ENCODE assay signal across 13 cellular contexts in the genomic region with DNA sequence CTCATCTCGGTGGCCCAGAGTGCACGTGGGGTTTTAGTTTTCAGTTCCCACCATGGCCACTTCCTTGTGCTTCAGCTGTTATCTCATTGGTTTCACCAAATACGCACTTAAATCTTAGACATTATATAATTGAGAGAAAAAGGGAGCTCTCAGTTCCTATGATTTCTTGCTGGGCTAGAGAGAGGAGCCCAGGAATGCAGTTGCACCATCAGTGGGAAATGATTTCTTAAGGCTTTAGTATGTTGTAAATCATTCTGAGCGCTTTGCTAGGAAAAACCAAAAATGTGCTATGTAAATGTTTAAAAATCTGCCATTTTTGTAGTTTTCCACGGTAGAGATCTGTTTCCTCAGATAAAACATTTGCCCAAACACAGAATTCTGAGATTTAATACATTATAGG. TPM values are rescaled to one million over a fixed set of nuclear protein-coding genes. Genes with fewer than 3 reads are reported as not detected.
DNase-seq lines count a peak whose midpoint lies in the region; ATAC-seq and TF ChIP-seq lines count a peak whose summit lies in the region.
"Had no signal": no experiment of that assay in that cellular context is flagged by ENCODE, and none has a peak within 500 bp of the region (broad histone marks: within the 10 kb centered on the region; RNA-seq: fewer than 3 reads in every experiment).

No MANE protein-coding gene starts in this region.

- POLR2A ChIA-PET in T-cell (lab: Charles Lee): interaction anchor here (0.6 to 1.2 kb wide), 4 partner anchors 18 to 30 kb away, joined by 3 to 4 read pairs (median 4); no protein-coding TSS in a partner anchor

- CTCF ChIA-PET in T-cell (lab: Charles Lee): interaction anchor here (0.6 to 5.9 kb wide), 13 partner anchors 17 to 188 kb away, joined by 3 to 75 read pairs (median 3); a partner anchor contains a TSS

- H3K27me3 Mint-ChIP-seq in activated T-cell treated with anti-CD3 and anti-CD28 coated beads, Interleukin-2, amount 50 U/mL, for 72 hours (ENCODE audit: low read depth): no peaks in the 10 kb centered on the region
- no peaks in the 10 kb centered on the region for H3K27me3 Mint-ChIP-seq in T-cell
- no peaks in the 10 kb centered on the region for H3K27me3 Mint-ChIP-seq in stimulated activated naive B cell treated with anti-CD40 and anti-IgM and Interleukin-4, amounts not matched to agents 10 μg/mL and 1 μg/mL and 100 μg/mL, for 72 hours

- DNase-seq in activated T-cell treated with anti-CD3 and anti-CD28 coated beads, Interleukin-2, amount 50 U/mL, for 72 hours: no peak
- DNase-seq in activated T-cell treated with anti-CD3 and anti-CD28 coated beads, Interleukin-2, amount 50 U/mL, for 1 hour: no peak
- DNase-seq in T-cell (no peak), fibroblast of the aortic adventitia (ENCODE audit: low read depth) (peak; percentile 46), amniotic stem cell (lab: John Stamatoyannopoulos, UW) (no peak), NCI-H2081 (lab: John Stamatoyannopoulos, UW) (no peak)
- DNase-seq in stimulated activated naive B cell treated with anti-CD40 and anti-IgM and Interleukin-4, amounts not matched to agents 10 μg/mL and 1 μg/mL and 100 μg/mL, for 72 hours: no peak
- DNase-seq: BE2C; H9; MM.1S; stimulated activated CD4-positive, alpha-beta T cell treated with anti-CD3 and anti-CD28 coated beads, Interleukin-2, amount 100 ng/mL, for 24 hours had no signal

- no peak overlapping the region for H3K4me3 ChIP-seq in fibroblast of the aortic adventitia (ENCODE audit: low read depth, low read length)
- H3K4me3 ChIP-seq: prostate gland had no signal

- peak overlapping the region; percentile 96 for H3K27ac Mint-ChIP-seq in activated T-cell treated with anti-CD3 and anti-CD28 coated beads, Interleukin-2, amount 50 U/mL, for 72 hours
- peak overlapping the region; percentile 91 to 98 for H3K27ac Mint-ChIP-seq in T-cell
- peak overlapping the region; percentile 47 for H3K27ac Mint-ChIP-seq in stimulated activated naive B cell treated with anti-CD40 and anti-IgM and Interleukin-4, amounts not matched to agents 10 μg/mL and 1 μg/mL and 100 μg/mL, for 72 hours

- peaks cover 17 to 37% of the 10 kb centered on the region in 2 donors for H3K36me3 Mint-ChIP-seq in activated T-cell treated with anti-CD3 and anti-CD28 coated beads, Interleukin-2, amount 50 U/mL, for 72 hours (ENCODE audit: insufficient read depth in 2 of 2)
- H3K36me3 Mint-ChIP-seq in T-cell: peaks cover 46% of the 10 kb centered on the region
- peaks cover 62 to 72% of the 10 kb centered on the region in 2 donors for H3K36me3 Mint-ChIP-seq in stimulated activated naive B cell treated with anti-CD40 and anti-IgM and Interleukin-4, amounts not matched to agents 10 μg/mL and 1 μg/mL and 100 μg/mL, for 72 hours

- H3K4me3 Mint-ChIP-seq in activated T-cell treated with anti-CD3 and anti-CD28 coated beads, Interleukin-2, amount 50 U/mL, for 72 hours: no peak overlapping the region
- H3K4me3 Mint-ChIP-seq in T-cell: peak overlapping the region in 1 of 3 donors; percentile 81
- H3K4me3 Mint-ChIP-seq in stimulated activated naive B cell treated with anti-CD40 and anti-IgM and Interleukin-4, amounts not matched to agents 10 μg/mL and 1 μg/mL and 100 μg/mL, for 72 hours: no peak overlapping the region
- H3K4me3 Mint-ChIP-seq: H9 had no signal

- TF ChIP-seq CTCF in fibroblast of the aortic adventitia (IDR thresholded peaks at IDR 0.05; ENCODE audit: insufficient read depth, low read length): no peak

- peaks cover 72% of the 10 kb centered on the region for H3K4me1 Mint-ChIP-seq in activated T-cell treated with anti-CD3 and anti-CD28 coated beads, Interleukin-2, amount 50 U/mL, for 72 hours (ENCODE audit: low read depth)
- peaks cover 81 to 86% (median 85%) of the 10 kb centered on the region in 3 donors for H3K4me1 Mint-ChIP-seq in T-cell
- H3K4me1 Mint-ChIP-seq in stimulated activated naive B cell treated with anti-CD40 and anti-IgM and Interleukin-4, amounts not matched to agents 10 μg/mL and 1 μg/mL and 100 μg/mL, for 72 hours: peaks cover 28 to 50% of the 10 kb centered on the region in 2 donors

- H3K9me3 Mint-ChIP-seq in activated T-cell treated with anti-CD3 and anti-CD28 coated beads, Interleukin-2, amount 50 U/mL, for 72 hours: no peaks in the 10 kb centered on the region
- no peaks in the 10 kb centered on the region for H3K9me3 Mint-ChIP-seq in T-cell
- H3K9me3 Mint-ChIP-seq in stimulated activated naive B cell treated with anti-CD40 and anti-IgM and Interleukin-4, amounts not matched to agents 10 μg/mL and 1 μg/mL and 100 μg/mL, for 72 hours: no peaks in the 10 kb centered on the region
- H3K9me3 Mint-ChIP-seq: H9 had no signal

- no peak for ATAC-seq in activated T-cell treated with anti-CD3 and anti-CD28 coated beads, Interleukin-2, amount 50 U/mL, for 72 hours (replicated peaks in 1 of 2)
- ATAC-seq in T-cell (replicated peaks in 1 of 4) (no peak), GM21390 (IDR thresholded peaks at IDR 0.05; ENCODE audit: unreplicated experiment) (no peak)
- ATAC-seq in stimulated activated naive B cell treated with anti-CD40 and anti-IgM and Interleukin-4, amounts not matched to agents 10 μg/mL and 1 μg/mL and 100 μg/mL, for 72 hours (replicated peaks): no peak

RNA-seq across cellular contexts. Expression of a gene that starts 53.2 kb away (rescaled TPM):
- 10 to 100 TPM; 34.3 to 52.0 TPM for total RNA-seq in activated T-cell treated with anti-CD3 and anti-CD28 coated beads, Interleukin-2, amount 50 U/mL, for 72 hours
- total RNA-seq in T-cell: 100 to 1,000 TPM in 3 of 5 donors, 10 to 100 TPM in 2; 78.5 to 218 (median 101) TPM
- total RNA-seq in fibroblast of the aortic adventitia (ENCODE audit: low replicate concordance): 15.3 and 15.7 TPM in 2 replicates

RNA-seq across cellular contexts. Expression of a gene that starts 53.5 kb away (rescaled TPM):
- total RNA-seq in activated T-cell treated with anti-CD3 and anti-CD28 coated beads, Interleukin-2, amount 50 U/mL, for 72 hours: 10 to 100 TPM; 23.4 to 26.1 TPM
- 10 to 100 TPM; 13.1 to 19.0 (median 14.4) TPM for total RNA-seq in T-cell
- total RNA-seq in fibroblast of the aortic adventitia (ENCODE audit: low replicate concordance): 4.5 and 33.4 TPM in 2 replicates
